14 cellular contexts compared by ENCODE assay signal in genomic region chr9:22170162-22170932, GRCh38.
DNase-seq lines count a peak whose midpoint lies in the region; ATAC-seq and TF ChIP-seq lines count a peak whose summit lies in the region.
"Had no signal": no experiment of that assay in that cellular context is flagged by ENCODE, and none has a peak within 500 bp of the region (broad histone marks: within the 10 kb centered on the region; RNA-seq: fewer than 3 reads in every experiment).

No MANE protein-coding gene starts in this region.

- H3K4me3 ChIP-seq in adrenal gland = no peak overlapping the region
- H3K4me3 ChIP-seq: colonic mucosa, lung had no signal

- intact Hi-C loops in CD14-positive monocyte (cut with micrococcal nuclease) (no loop called here), adrenal gland (cut with DNase I) (no loop called here)

- H3K27ac Mint-ChIP-seq in CD14-positive monocyte = peak overlapping the region; percentile 81 to 96 (median 89)
- H3K27ac Mint-ChIP-seq in WTC11 = no peak overlapping the region

- H3K27me3 Mint-ChIP-seq in CD14-positive monocyte (ENCODE audit: low read depth in 3 of 3) = no peaks in the 10 kb centered on the region
- no peaks in the 10 kb centered on the region for H3K27me3 Mint-ChIP-seq in WTC11 (ENCODE audit: low read depth)

- no peak for TF ChIP-seq POLR2A in adrenal gland (IDR thresholded peaks at IDR 0.05)

- POLR2A ChIA-PET in WTC11 (lab: Charles Lee) = no interaction called here

- CTCF ChIA-PET in WTC11 (lab: Charles Lee) = no interaction called here

- ATAC-seq in HG02938 (IDR thresholded peaks at IDR 0.05; ENCODE audit: unreplicated experiment) = peak; percentile 15
- no peak for ATAC-seq in WTC11
- ATAC-seq in left lobe of liver = peak; percentile 66
- no peak for ATAC-seq in HG02981 (IDR thresholded peaks at IDR 0.05; ENCODE audit: unreplicated experiment)

- no peaks in the 10 kb centered on the region for H3K27me3 ChIP-seq in adrenal gland
- H3K27me3 ChIP-seq: colonic mucosa had no signal

- H3K9me3 ChIP-seq in adrenal gland (replicated peaks in 1 of 3) = no peaks in the 10 kb centered on the region
- H3K9me3 ChIP-seq: colonic mucosa had no signal

- TF ChIP-seq CTCF in CD14-positive monocyte (IDR thresholded peaks at IDR 0.05) = no peak
- no peak for TF ChIP-seq CTCF in WTC11 (IDR thresholded peaks at IDR 0.05)
- no peak for TF ChIP-seq CTCF in adrenal gland (IDR thresholded peaks at IDR 0.05)

- 63 to 67% (median 66%) methylated on average over 2 of the region's 2 CpGs for WGBS in adrenal gland, 4 donors

- peaks cover 53% of the 10 kb centered on the region for H3K4me1 Mint-ChIP-seq in CD14-positive monocyte
- H3K4me1 Mint-ChIP-seq in WTC11 = no peaks in the 10 kb centered on the region

- H3K4me1 ChIP-seq in adrenal gland (replicated peaks in 1 of 2) = no peaks in the 10 kb centered on the region
- H3K4me1 ChIP-seq: colonic mucosa had no signal

- peak overlapping the region in 1 of 5 donors; percentile 15 for H3K27ac ChIP-seq in adrenal gland
- H3K27ac ChIP-seq: colonic mucosa had no signal

- H3K36me3 Mint-ChIP-seq in CD14-positive monocyte = no peaks in the 10 kb centered on the region
- H3K36me3 Mint-ChIP-seq in WTC11 = no peaks in the 10 kb centered on the region

- no peaks in the 10 kb centered on the region for H3K9me3 Mint-ChIP-seq in CD14-positive monocyte
- peaks cover 4% of the 10 kb centered on the region for H3K9me3 Mint-ChIP-seq in WTC11

- no peaks in the 10 kb centered on the region for H3K36me3 ChIP-seq in adrenal gland (replicated peaks in 1 of 2)
- H3K36me3 ChIP-seq: colonic mucosa had no signal

- H3K4me3 Mint-ChIP-seq in CD14-positive monocyte = peak overlapping the region in 1 of 2 donors; percentile 81
- H3K4me3 Mint-ChIP-seq in WTC11 = no peak overlapping the region

- no peak for DNase-seq in CD14-positive monocyte (ENCODE audit: low spot score)
- no peak for DNase-seq in WTC11 (ENCODE audit: low spot score)
- no peak for DNase-seq in left lobe of liver (ENCODE audit: low spot score)
- DNase-seq in adrenal gland = no peak
- no peak for DNase-seq in stimulated activated CD4-positive, alpha-beta T cell treated with anti-CD3 and anti-CD28 coated beads, Interleukin-2, amount 100 ng/mL, for 48 hours
- no peak for DNase-seq in GDM1 (lab: John Stamatoyannopoulos, UW)
- DNase-seq: activated CD4-positive, alpha-beta T cell treated with anti-CD3 and anti-CD28 coated beads for 1 hour; colonic mucosa; hippocampal formation; posterior cingulate gyrus; stimulated activated CD4-positive, alpha-beta T cell treated with anti-CD3 and anti-CD28 coated beads, Interleukin-4, amount 100 ng/mL, for 4 hours had no signal

TF ChIP-seq in WTC11, 78 proteins besides CTCF, POLR2A, EP300 and RAD21:
- TF ChIP-seq GABPB1 (CRISPR knock-in tag; IDR thresholded peaks at IDR 0.05) = 0 out of 2 replicates have a peak, but pooled peaks have one; percentile 44
- no peak for TF ChIP-seq SOX15 (CRISPR knock-in tag; IDR thresholded peaks at IDR 0.05)
- TF ChIP-seq PREB (CRISPR knock-in tag; IDR thresholded peaks at IDR 0.05; ENCODE audit: borderline replicate concordance) = no peak
- TF ChIP-seq NFE2L1 (CRISPR knock-in tag; IDR thresholded peaks at IDR 0.05) = no peak
- TF ChIP-seq ZBTB21 (CRISPR knock-in tag; IDR thresholded peaks at IDR 0.05; ENCODE audit: borderline replicate concordance) = no peak
TF ChIP-seq in WTC11: peak in this region for 1.

Comparison
In these comparisons a context has a peak if more than half of its experiments do, and no peak if none do; other contexts are left out.
1. ATAC-seq: peak in HG02938 (single experiment) and left lobe of liver (single experiment); none in WTC11 (single experiment) and HG02981 (single experiment).